18 cellular contexts compared by ENCODE assay signal in the genomic region with DNA sequence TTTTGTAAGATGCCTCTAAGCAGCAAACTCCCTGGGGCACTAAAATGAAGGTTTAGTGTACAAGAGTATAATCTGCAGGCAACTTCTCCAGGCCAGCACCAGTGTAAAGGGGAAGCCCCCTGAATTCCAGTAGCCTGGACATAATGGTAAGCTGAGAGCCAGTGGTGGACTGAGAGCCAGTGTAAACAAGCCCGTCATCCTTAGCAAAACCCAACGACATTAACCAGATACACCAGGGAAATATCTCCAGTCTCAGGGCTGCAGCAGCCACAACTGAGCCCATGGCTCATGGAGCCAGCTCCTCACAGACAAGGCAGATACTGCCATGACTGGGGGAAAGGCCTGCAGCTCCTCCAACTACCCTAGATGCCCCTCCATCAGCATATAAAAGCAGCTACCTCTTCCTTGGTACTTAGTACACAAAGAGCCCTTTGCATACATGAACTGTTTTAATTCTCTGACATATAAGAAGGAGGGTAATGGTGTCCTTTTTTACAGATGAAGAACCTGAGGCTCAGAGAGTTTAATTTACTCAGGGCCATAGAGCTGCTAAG. TPM values are rescaled to one million over a fixed set of nuclear protein-coding genes. Genes with fewer than 3 reads are reported as not detected.
DNase-seq lines count a peak whose midpoint lies in the region; ATAC-seq and TF ChIP-seq lines count a peak whose summit lies in the region.
"Had no signal": no experiment of that assay in that cellular context is flagged by ENCODE, and none has a peak within 500 bp of the region (broad histone marks: within the 10 kb centered on the region; RNA-seq: fewer than 3 reads in every experiment).

No MANE protein-coding gene starts in this region.

- H3K27ac ChIP-seq in GM23338 (ENCODE audit: low read depth) (peak overlapping the region; percentile 47; the same call in 1 of the 2 replicates), sigmoid colon (peak overlapping the region in 3 of 4 donors; percentile 63 to 89 (median 86)), dorsolateral prefrontal cortex (no peak overlapping the region)
- H3K27ac ChIP-seq: A549, C4-2B had no signal

- 0 out of 2 replicates have a peak overlapping the region, but pooled peaks have one; percentile 17 for H3K27ac Mint-ChIP-seq in GM23338

- no peaks in the 10 kb centered on the region for H3K9me3 Mint-ChIP-seq in GM23338

- intact Hi-C loops in sigmoid colon (cut with DNase I), result no loop called here
- intact Hi-C loops in dorsolateral prefrontal cortex (cut with DNase I), result no loop called here

- 0 out of 2 replicates have a peak, but pooled peaks cover 4% of the 10 kb centered on the region for H3F3A ChIP-seq in GM23338 (replicated peaks; ENCODE audit: low read depth)

- no peak for TF ChIP-seq POLR2A in sigmoid colon (IDR thresholded peaks at IDR 0.05)

- 67 to 86% methylated on average over 2 of the region's 2 CpGs for WGBS in sigmoid colon, 2 donors

- no peaks in the 10 kb centered on the region for H3K27me3 ChIP-seq in GM23338 (ENCODE audit: insufficient read depth)
- no peaks in the 10 kb centered on the region for H3K27me3 ChIP-seq in sigmoid colon
- no peaks in the 10 kb centered on the region for H3K27me3 ChIP-seq in dorsolateral prefrontal cortex

- H3K9me3 ChIP-seq in sigmoid colon, result no peaks in the 10 kb centered on the region
- H3K9me3 ChIP-seq: A549 had no signal

- TF ChIP-seq CTCF in GM23338 (conservative IDR thresholded peaks at IDR 0.05; ENCODE audit: low read depth in 2 of 2), result no peak
- no peak for TF ChIP-seq CTCF in fibroblast of the aortic adventitia (IDR thresholded peaks at IDR 0.05; ENCODE audit: insufficient read depth, low read length)
- TF ChIP-seq CTCF in sigmoid colon (IDR thresholded peaks at IDR 0.05), result no peak
- TF ChIP-seq CTCF in dorsolateral prefrontal cortex (IDR thresholded peaks at IDR 0.05 in 54 of 56, conservative IDR thresholded peaks at IDR 0.05 in 2 of 56; ENCODE audit: low read depth in 1 of 56, partially characterized antibody in 56 of 56), result no peak

- peak overlapping the region; percentile 66 for H3K4me2 ChIP-seq in GM23338
- H3K4me2 ChIP-seq: A549 had no signal

- no peaks in the 10 kb centered on the region for H4K20me1 ChIP-seq in GM23338 (replicated peaks; ENCODE audit: insufficient read depth)

- 0 out of 2 replicates have a peak, but pooled peaks cover 4% of the 10 kb centered on the region for H3K9me2 ChIP-seq in GM23338 (ENCODE audit: insufficient read depth)

- H3K4me3 Mint-ChIP-seq in GM23338, result no peak overlapping the region

- H3K36me3 Mint-ChIP-seq in GM23338 (ENCODE audit: low read depth), result no peaks in the 10 kb centered on the region; the same call in 2 of the 3 replicates

- DNase-seq in GM23338 (ENCODE audit: low spot score) (peak; percentile 15), fibroblast of the aortic adventitia (ENCODE audit: low read depth) (peak; percentile 91), hepatic stellate cell (ENCODE audit: low spot score) (peak; percentile 22), sigmoid colon (no peak), dorsolateral prefrontal cortex (no peak), EL (no peak), T1000 (lab: John Stamatoyannopoulos, UW) (no peak)
- DNase-seq in effector CD4-positive, alpha-beta T cell, result no peak
- DNase-seq: COR-L47, KBM-7, NCI-H1092, NCI-H226, NCI-H526 treated with DMSO at 0.1 percent for 48 hours, RPMI8226 had no signal

- H3K27me3 Mint-ChIP-seq in GM23338 (ENCODE audit: insufficient read depth, low read depth, poor library complexity), result peaks cover 2% of the 10 kb centered on the region

- peak; percentile 73 for ATAC-seq in GM23338

- no peak overlapping the region for H3K4me3 ChIP-seq in GM23338
- no peak overlapping the region for H3K4me3 ChIP-seq in fibroblast of the aortic adventitia (ENCODE audit: low read depth, low read length)
- H3K4me3 ChIP-seq in sigmoid colon, result no peak overlapping the region
- no peak overlapping the region for H3K4me3 ChIP-seq in dorsolateral prefrontal cortex
- H3K4me3 ChIP-seq: A549 had no signal

- H3K36me3 ChIP-seq in GM23338 (ENCODE audit: insufficient read depth) (no peaks in the 10 kb centered on the region), sigmoid colon (peaks cover under 1 to 20% (median 3%) of the 10 kb centered on the region in 4 donors)

- H3K4me1 ChIP-seq in GM23338 (ENCODE audit: insufficient read depth) (peaks cover 24% of the 10 kb centered on the region), sigmoid colon (peaks cover 0 to 67% (median 61%) of the 10 kb centered on the region in 4 donors)
- H3K4me1 ChIP-seq: A549 had no signal

- no peak for TF ChIP-seq EP300 in sigmoid colon (IDR thresholded peaks at IDR 0.05)

- H3K79me2 ChIP-seq in GM23338 (replicated peaks; ENCODE audit: insufficient read depth), result no peaks in the 10 kb centered on the region

- H3K4me1 Mint-ChIP-seq in GM23338, result peaks cover 17% of the 10 kb centered on the region

- H2AFZ ChIP-seq in GM23338, result peak overlapping the region; percentile 28; the same call in 1 of the 2 replicates

TF ChIP-seq in GM23338, 12 proteins besides CTCF, POLR2A, EP300 and RAD21:
- TF ChIP-seq CREB1 (CRISPR knock-in tag; IDR thresholded peaks at IDR 0.05; ENCODE audit: low read depth), result no peak
- TF ChIP-seq NANOG (IDR thresholded peaks at IDR 0.05; ENCODE audit: borderline replicate concordance), result no peak
- TF ChIP-seq POLR2AphosphoS5 (IDR thresholded peaks at IDR 0.05; ENCODE audit: low read depth), result no peak
- TF ChIP-seq JUNB (IDR thresholded peaks at IDR 0.05; ENCODE audit: unreplicated experiment), result no peak
TF ChIP-seq in GM23338: peak in this region for 0.

RNA-seq across cellular contexts. Expression of gene PARP16, which starts 21.7 kb away (rescaled TPM):
- total RNA-seq in GM23338 (2014; rRNA removed; shearing (Covaris generic)), result 3.6 and 4.6 TPM in 2 replicates
- polyA plus RNA-seq in GM23338 (2016; fragmentation: Nextera tagmentation; extraction: Ambion mirVana) (4.1 and 4.4 TPM in 2 replicates), sigmoid colon (10 to 100 TPM in 1 of 3 donors, 1 to 10 TPM in 2; 5.5 to 10.2 (median 8.4) TPM)
- total RNA-seq in fibroblast of the aortic adventitia (ENCODE audit: low replicate concordance) (2.0 and 4.7 TPM in 2 replicates), sigmoid colon (10 to 100 TPM in 2 of 4 donors, 1 to 10 TPM in 2; 4.4 to 12.5 (median 10.4) TPM), dorsolateral prefrontal cortex (10 to 100 TPM in 24 of 120 experiments, 1 to 10 TPM in 96; 3.7 to 14.5 (median 8.2) TPM)

RNA-seq across cellular contexts. Expression of gene RNU5A-1, which starts 30.9 kb away (rescaled TPM):
- not detected in 2 replicates for total RNA-seq in GM23338 (2014; rRNA removed; shearing (Covaris generic))
- polyA plus RNA-seq in GM23338 (2016; fragmentation: Nextera tagmentation; extraction: Ambion mirVana) (not detected in 2 replicates), sigmoid colon (not detected)
- total RNA-seq in fibroblast of the aortic adventitia (ENCODE audit: low replicate concordance) (not detected in 2 replicates), sigmoid colon (not detected), dorsolateral prefrontal cortex (10 to 100 TPM in 1 of 120 experiments, not detected in 119; 37.4 TPM)
- total RNA-seq: MCF 10A, OCI-LY7 had no signal
- polyA plus RNA-seq: A549 had no signal

RNA-seq across cellular contexts. Expression of gene RNU5B-1, which starts 39.5 kb away (rescaled TPM):
- total RNA-seq in GM23338 (2014; rRNA removed; shearing (Covaris generic)), result not detected in 2 replicates
- polyA plus RNA-seq in GM23338 (2016; fragmentation: Nextera tagmentation; extraction: Ambion mirVana), result not detected in 2 replicates
- total RNA-seq in fibroblast of the aortic adventitia (ENCODE audit: low replicate concordance), result not detected in 2 replicates
- not detected for total RNA-seq in sigmoid colon
- polyA plus RNA-seq in sigmoid colon, result not detected
- 100 to 1,000 TPM in 7 of 120 experiments, 10 to 100 TPM in 67, not detected in 46; 23.0 to 207 (median 47.4) TPM for total RNA-seq in dorsolateral prefrontal cortex
- total RNA-seq: MCF 10A, OCI-LY7 had no signal
- polyA plus RNA-seq: A549 had no signal

RNA-seq across cellular contexts. Expression of gene CILP, which starts 53.7 kb away (rescaled TPM):
- 0.03 TPM in 1 of 2 replicates, not detected in the other for total RNA-seq in GM23338 (2014; rRNA removed; shearing (Covaris generic))
- not detected in 2 replicates for polyA plus RNA-seq in GM23338 (2016; fragmentation: Nextera tagmentation; extraction: Ambion mirVana)
- under 0.01 and 0.16 TPM in 2 replicates for total RNA-seq in fibroblast of the aortic adventitia (ENCODE audit: low replicate concordance)
- total RNA-seq in sigmoid colon, result 100 to 1,000 TPM in 2 of 4 donors, 10 to 100 TPM in 2; 26.7 to 205 (median 70.4) TPM
- polyA plus RNA-seq in sigmoid colon, result 1 to 10 TPM in 2 of 3 donors, under 1 TPM in 1; 0.92 to 5.4 (median 1.2) TPM
- total RNA-seq in dorsolateral prefrontal cortex, result under 1 TPM in 113 of 120 experiments, not detected in 7; 0.07 to 0.79 (median 0.24) TPM
- total RNA-seq: MCF 10A had no signal

Comparison
In these comparisons a context has a peak if more than half of its experiments do, and no peak if none do; other contexts are left out.
1. DNase-seq: peak in GM23338 (single experiment), fibroblast of the aortic adventitia (single experiment) and hepatic stellate cell (single experiment); none in sigmoid colon (single experiment), effector CD4-positive, alpha-beta T cell (single experiment), dorsolateral prefrontal cortex (0 of 10), EL (single experiment) and T1000 (single experiment).
2. H3K27ac ChIP-seq: peak in GM23338 (single experiment) and sigmoid colon (3 of 4); none in dorsolateral prefrontal cortex (0 of 59).